ENCODE assay signal across 8 cellular contexts in the genomic region with DNA sequence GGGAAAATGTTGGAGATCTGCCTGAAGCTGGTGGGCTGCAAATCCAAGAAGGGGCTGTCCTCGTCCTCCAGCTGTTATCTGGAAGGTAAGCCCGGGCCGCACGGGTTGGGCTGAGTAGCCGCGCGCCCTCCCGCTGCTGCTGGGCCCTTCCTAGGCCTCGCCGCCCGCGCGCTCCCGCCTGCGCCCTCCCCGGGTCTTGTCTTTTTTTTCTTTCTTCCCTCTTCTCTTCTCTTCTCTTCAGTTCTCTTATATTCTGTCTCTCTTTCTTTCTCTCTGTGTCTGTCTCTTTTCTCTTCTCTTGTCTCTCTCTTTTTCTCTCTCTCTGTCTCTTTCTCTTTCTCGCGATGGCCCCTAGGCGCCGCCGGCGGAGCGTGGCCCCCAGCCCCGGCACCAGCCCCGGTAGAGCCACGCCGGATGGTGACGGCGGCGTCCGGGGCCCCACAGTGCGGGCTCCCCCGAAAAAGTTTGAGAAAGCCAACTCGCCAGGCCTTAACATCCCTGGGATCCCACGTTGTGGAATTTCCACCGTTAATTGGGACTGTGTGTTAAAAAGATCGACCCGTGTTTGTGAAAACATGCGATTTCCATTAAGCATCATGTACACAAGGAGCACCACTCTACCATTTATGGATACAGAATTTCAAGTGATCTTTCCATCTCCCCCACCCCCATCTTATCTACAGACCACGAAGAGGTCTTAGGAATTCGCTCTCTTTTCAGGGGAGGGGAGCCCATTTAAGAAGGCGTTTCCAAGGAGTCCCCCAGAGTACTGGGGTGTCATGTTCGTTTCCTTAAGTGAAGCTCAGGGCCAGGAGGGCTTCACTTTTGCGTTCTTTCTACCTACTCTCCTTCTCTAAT. TPM values are rescaled to one million over a fixed set of nuclear protein-coding genes. Genes with fewer than 3 reads are reported as not detected.
DNase-seq lines count a peak whose midpoint lies in the region; ATAC-seq and TF ChIP-seq lines count a peak whose summit lies in the region.

No MANE protein-coding gene starts in this region.

- H2BK5ac ChIP-seq in trophoblast cell (ENCODE audit: low read depth, low read length, poor library complexity), result peak overlapping the region; percentile 80

- H3K36me3 ChIP-seq in HEK293 (ENCODE audit: control insufficient read depth in 2 of 2, insufficient read depth in 1 of 2, low read length in 2 of 2), result no peaks in the 10 kb centered on the region
- H3K36me3 ChIP-seq in trophoblast cell (ENCODE audit: control insufficient read depth in 1 of 2, insufficient read depth in 2 of 2, low read length in 2 of 2), result no peaks in the 10 kb centered on the region

- no CpG with 5 or more reads among the region's 44 CpGs for WGBS in trophoblast cell (ENCODE audit: extremely low coverage, insufficient coverage, insufficient read length)

- H3K79me1 ChIP-seq in trophoblast cell (ENCODE audit: low read length), result peaks cover 11% of the 10 kb centered on the region

- TF ChIP-seq CTCF in GM10248 (IDR thresholded peaks at IDR 0.05; ENCODE audit: control extremely low read depth, extremely low read depth, low read depth, missing control alignments) (no peak), HEK293 (tag by site-specific recombination; IDR thresholded peaks at IDR 0.05) (peak; percentile 84)

- peaks cover 6% of the 10 kb centered on the region for H3K4me1 ChIP-seq in HEK293 (ENCODE audit: control insufficient read depth, insufficient read depth, low read length)
- peaks cover 3 to 7% of the 10 kb centered on the region in 2 experiments for H3K4me1 ChIP-seq in trophoblast cell (ENCODE audit: control insufficient read depth in 1 of 2, insufficient read depth in 2 of 2, low read length in 2 of 2)

- peak overlapping the region; percentile 98 for H3K9ac ChIP-seq in trophoblast cell (ENCODE audit: low read length)

- H3K23ac ChIP-seq in trophoblast cell (ENCODE audit: low read length), result no peak overlapping the region

- peak overlapping the region; percentile 45 for H2AFZ ChIP-seq in trophoblast cell (ENCODE audit: insufficient read depth, low read length, poor library complexity)

- peak overlapping the region; percentile 79 for H3K4me2 ChIP-seq in trophoblast cell (ENCODE audit: low read length)

- H2AK5ac ChIP-seq in trophoblast cell (ENCODE audit: low read length), result no peak overlapping the region

- no peak for ATAC-seq in HG02970 (IDR thresholded peaks at IDR 0.05; ENCODE audit: low FRiP score, unreplicated experiment)

- H3K27ac ChIP-seq in HEK293 (ENCODE audit: extremely low read depth, low read depth, low read length) (peak overlapping the region; percentile 73), trophoblast cell (ENCODE audit: low read depth, low read length) (peak overlapping the region; percentile 86)

- H3K9me3 ChIP-seq in HEK293 (ENCODE audit: control insufficient read depth, insufficient read depth, low read depth, low read length), result no peaks in the 10 kb centered on the region
- H3K9me3 ChIP-seq in trophoblast cell (ENCODE audit: insufficient read depth, low read depth, low read length), result no peaks in the 10 kb centered on the region

- no peaks in the 10 kb centered on the region for H3K27me3 ChIP-seq in trophoblast cell (ENCODE audit: insufficient read depth, low read length)

- peak overlapping the region; percentile 88 for H4K91ac ChIP-seq in trophoblast cell (ENCODE audit: low read depth, low read length)

- peak overlapping the region; percentile 25 for H2BK12ac ChIP-seq in trophoblast cell (ENCODE audit: low read length)

- H4K8ac ChIP-seq in trophoblast cell (ENCODE audit: low read depth, low read length), result peak overlapping the region; percentile 83

- POLR2A ChIA-PET in GM10248 (lab: Yijun Ruan, JAX) (no interaction called here), HEK293 (lab: Yijun Ruan, JAX) (interaction anchor here (0.6 to 2.4 kb wide), 6 partner anchors 11 to 61 kb away, joined by 4 to 17 read pairs (median 6); no protein-coding TSS in a partner anchor)

- H3K4me3 ChIP-seq in HEK293 (ENCODE audit: low read depth, low read length), result peak overlapping the region; percentile 75
- H3K4me3 ChIP-seq in trophoblast cell (ENCODE audit: low read depth, low read length), result peak overlapping the region; percentile 91

- H2BK120ac ChIP-seq in trophoblast cell (ENCODE audit: insufficient read depth, low read length, poor library complexity), result peak overlapping the region; percentile 79

- H3K4ac ChIP-seq in trophoblast cell (ENCODE audit: low read depth, low read length), result peak overlapping the region; percentile 94

- peak overlapping the region; percentile 57 for H4K12ac ChIP-seq in trophoblast cell (ENCODE audit: low read depth, low read length)

- peaks cover 13% of the 10 kb centered on the region for H3K79me2 ChIP-seq in trophoblast cell (ENCODE audit: control insufficient read depth, insufficient read depth, low read length, poor library complexity)

- DNase-seq in GM10248 (ENCODE audit: extremely low spot score) (peak; percentile 67), NCI-H748 treated with DMSO at 0.1 percent for 48 hours (lab: John Stamatoyannopoulos, UW) (peak; percentile 13), head of caudate nucleus (peak in 32 of 42 donors; percentile 37 to 83 (median 54)), trophoblast cell (peak in 1 of 2 donors; percentile 33), NCI-H128 (lab: John Stamatoyannopoulos, UW; ENCODE audit: unreplicated experiment) (no peak)
- DNase-seq in activated T-helper 9 cell treated with anti-CD3 and anti-CD28 coated beads, Interleukin-2, amount 50 U/mL, for 16 hours (ENCODE audit: low read depth), result peak; percentile 3

- intact Hi-C loops in head of caudate nucleus (cut with DNase I), result no loop called here

- H3K14ac ChIP-seq in trophoblast cell (ENCODE audit: low read length), result peak overlapping the region; percentile 86

- CTCF ChIA-PET in GM10248 (lab: Yijun Ruan, JAX), result interaction anchor here (1.4 kb wide), 3 partner anchors 72 to 134 kb away, joined by 3 to 4 read pairs (median 3); no protein-coding TSS in a partner anchor
- CTCF ChIA-PET in HEK293 (lab: Yijun Ruan, JAX), result interaction anchor here (0.7 to 2.1 kb wide), 9 partner anchors 10 to 135 kb away, joined by 3 to 6 read pairs (median 4); no protein-coding TSS in a partner anchor

- peak overlapping the region; percentile 75 for H3K18ac ChIP-seq in trophoblast cell (ENCODE audit: low read length)

TF ChIP-seq in HEK293, 187 proteins besides CTCF, POLR2A, EP300 and RAD21 (continues in another document):
- TF ChIP-seq ZBTB8A (tag by site-specific recombination; IDR thresholded peaks at IDR 0.05), result peak; percentile 91
- TF ChIP-seq ZFHX2 (tag by site-specific recombination; conservative IDR thresholded peaks at IDR 0.05), result peak; percentile 56
- no peak for TF ChIP-seq MYNN (tag by site-specific recombination; IDR thresholded peaks at IDR 0.05; ENCODE audit: borderline replicate concordance)
- TF ChIP-seq PRDM1 (tag by site-specific recombination; IDR thresholded peaks at IDR 0.05), result peak; percentile 60; the same call in 1 of the 2 replicates
- TF ChIP-seq GLIS2 (tag by site-specific recombination; IDR thresholded peaks at IDR 0.05), result peak; percentile 77
- TF ChIP-seq ZFP41 (tag by site-specific recombination; IDR thresholded peaks at IDR 0.05; ENCODE audit: borderline replicate concordance), result no peak
- TF ChIP-seq, protein P1, sequence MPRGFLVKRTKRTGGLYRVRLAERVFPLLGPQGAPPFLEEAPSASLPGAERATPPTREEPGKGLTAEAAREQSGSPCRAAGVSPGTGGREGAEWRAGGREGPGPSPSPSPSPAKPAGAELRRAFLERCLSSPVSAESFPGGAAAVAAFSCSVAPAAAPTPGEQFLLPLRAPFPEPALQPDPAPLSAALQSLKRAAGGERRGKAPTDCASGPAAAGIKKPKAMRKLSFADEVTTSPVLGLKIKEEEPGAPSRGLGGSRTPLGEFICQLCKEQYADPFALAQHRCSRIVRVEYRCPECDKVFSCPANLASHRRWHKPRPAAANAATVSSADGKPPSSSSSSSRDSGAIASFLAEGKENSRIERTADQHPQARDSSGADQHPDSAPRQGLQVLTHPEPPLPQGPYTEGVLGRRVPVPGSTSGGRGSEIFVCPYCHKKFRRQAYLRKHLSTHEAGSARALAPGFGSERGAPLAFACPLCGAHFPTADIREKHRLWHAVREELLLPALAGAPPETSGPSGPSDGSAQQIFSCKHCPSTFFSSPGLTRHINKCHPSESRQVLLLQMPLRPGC (tag by site-specific recombination; IDR thresholded peaks at IDR 0.05), result no peak
- peak; percentile 13; the same call in 1 of the 2 replicates for TF ChIP-seq ZSCAN30 (tag by site-specific recombination; IDR thresholded peaks at IDR 0.05)
- TF ChIP-seq ZNF660 (tag by site-specific recombination; IDR thresholded peaks at IDR 0.05), result no peak; the same call in 1 of the 2 replicates
- no peak for TF ChIP-seq ZNF391 (tag by site-specific recombination; IDR thresholded peaks at IDR 0.05; ENCODE audit: borderline replicate concordance, low read depth)
- TF ChIP-seq, protein P2, sequence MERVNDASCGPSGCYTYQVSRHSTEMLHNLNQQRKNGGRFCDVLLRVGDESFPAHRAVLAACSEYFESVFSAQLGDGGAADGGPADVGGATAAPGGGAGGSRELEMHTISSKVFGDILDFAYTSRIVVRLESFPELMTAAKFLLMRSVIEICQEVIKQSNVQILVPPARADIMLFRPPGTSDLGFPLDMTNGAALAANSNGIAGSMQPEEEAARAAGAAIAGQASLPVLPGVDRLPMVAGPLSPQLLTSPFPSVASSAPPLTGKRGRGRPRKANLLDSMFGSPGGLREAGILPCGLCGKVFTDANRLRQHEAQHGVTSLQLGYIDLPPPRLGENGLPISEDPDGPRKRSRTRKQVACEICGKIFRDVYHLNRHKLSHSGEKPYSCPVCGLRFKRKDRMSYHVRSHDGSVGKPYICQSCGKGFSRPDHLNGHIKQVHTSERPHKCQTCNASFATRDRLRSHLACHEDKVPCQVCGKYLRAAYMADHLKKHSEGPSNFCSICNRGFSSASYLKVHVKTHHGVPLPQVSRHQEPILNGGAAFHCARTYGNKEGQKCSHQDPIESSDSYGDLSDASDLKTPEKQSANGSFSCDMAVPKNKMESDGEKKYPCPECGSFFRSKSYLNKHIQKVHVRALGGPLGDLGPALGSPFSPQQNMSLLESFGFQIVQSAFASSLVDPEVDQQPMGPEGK (tag by site-specific recombination; IDR thresholded peaks at IDR 0.05), result peak; percentile 89
- TF ChIP-seq, protein P3, sequence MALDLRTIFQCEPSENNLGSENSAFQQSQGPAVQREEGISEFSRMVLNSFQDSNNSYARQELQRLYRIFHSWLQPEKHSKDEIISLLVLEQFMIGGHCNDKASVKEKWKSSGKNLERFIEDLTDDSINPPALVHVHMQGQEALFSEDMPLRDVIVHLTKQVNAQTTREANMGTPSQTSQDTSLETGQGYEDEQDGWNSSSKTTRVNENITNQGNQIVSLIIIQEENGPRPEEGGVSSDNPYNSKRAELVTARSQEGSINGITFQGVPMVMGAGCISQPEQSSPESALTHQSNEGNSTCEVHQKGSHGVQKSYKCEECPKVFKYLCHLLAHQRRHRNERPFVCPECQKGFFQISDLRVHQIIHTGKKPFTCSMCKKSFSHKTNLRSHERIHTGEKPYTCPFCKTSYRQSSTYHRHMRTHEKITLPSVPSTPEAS (tag by site-specific recombination; IDR thresholded peaks at IDR 0.05), result 0 out of 2 replicates have a peak, but pooled peaks have one; percentile 26
- TF ChIP-seq ZIC2 (tag by site-specific recombination; IDR thresholded peaks at IDR 0.05), result peak; percentile 56

RNA-seq across cellular contexts. Expression of a gene that starts 0.6 kb away (rescaled TPM):
- polyA plus RNA-seq in trophoblast cell (2013), result 25.7 and 27.9 TPM in 2 replicates
